Comparison of ENCODE assay signal across 14 cellular contexts in the genomic region with DNA sequence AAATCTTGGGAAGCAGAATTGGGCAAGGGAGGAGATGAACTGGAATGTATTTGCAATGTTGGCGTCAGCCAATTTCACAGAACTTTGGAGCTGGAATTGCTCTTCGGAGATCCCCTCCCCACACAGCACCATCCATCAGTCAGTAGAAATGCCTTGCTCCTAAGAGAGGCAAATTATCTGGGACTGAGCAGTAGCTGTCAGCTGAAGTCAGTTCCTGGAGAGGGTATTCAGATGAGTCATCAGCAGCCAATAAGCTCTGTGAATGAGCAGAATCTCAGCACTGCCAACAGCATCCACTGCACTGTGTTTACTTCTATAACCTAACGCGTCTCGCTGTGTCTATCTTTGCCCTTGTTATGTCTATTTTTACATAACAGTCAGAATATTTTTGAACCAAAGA.
DNase-seq lines count a peak whose midpoint lies in the region; ATAC-seq, FAIRE-seq and TF ChIP-seq lines count a peak whose summit lies in the region.
"Had no signal": no experiment of that assay in that cellular context is flagged by ENCODE, and none has a peak within 500 bp of the region (broad histone marks: within the 10 kb centered on the region; RNA-seq: fewer than 3 reads in every experiment).

No MANE protein-coding gene starts in this region.

- H3K4me3 Mint-ChIP-seq in activated CD4-positive, alpha-beta T cell treated with anti-CD3 and anti-CD28 coated beads for 36 hours, result no peak overlapping the region

- no peak for TF ChIP-seq CTCF in A673 (conservative IDR thresholded peaks at IDR 0.05; ENCODE audit: low read depth, low read length)

- DNase-seq in A673 (ENCODE audit: low spot score) (peak; percentile 67), HTR-8/SVneo (ENCODE audit: insufficient read length, low spot score) (peak; percentile 35), SW480 (ENCODE audit: low spot score) (peak; percentile 10), iris pigment epithelial cell (ENCODE audit: low read depth) (peak; percentile 18), T-helper 9 cell (no peak), cerebellar nuclear complex (lab: John Stamatoyannopoulos, UW) (no peak)
- no peak for DNase-seq in activated CD4-positive, CD25-positive, alpha-beta regulatory T cell (lab: John Stamatoyannopoulos, UW)
- DNase-seq in activated CD4-positive, alpha-beta T cell treated with anti-CD3 and anti-CD28 coated beads for 36 hours, result no peak
- DNase-seq: left ventricle myocardium superior, T1000 had no signal

- H3K27ac Mint-ChIP-seq in activated CD4-positive, alpha-beta T cell treated with anti-CD3 and anti-CD28 coated beads for 36 hours, result no peak overlapping the region
- H3K27ac Mint-ChIP-seq: progenitor cell of endocrine pancreas had no signal

- no peaks in the 10 kb centered on the region for H3K36me3 ChIP-seq in A673 (ENCODE audit: insufficient read depth, low read length, poor library complexity, severe bottlenecking)
- H3K36me3 ChIP-seq: breast epithelium, tibial nerve had no signal

- no peaks in the 10 kb centered on the region for H3K4me1 Mint-ChIP-seq in activated CD4-positive, alpha-beta T cell treated with anti-CD3 and anti-CD28 coated beads for 36 hours

- BruUV-seq in A673 (replicated peaks; lab: Mats Ljungman, UMichigan), result no TSS peak

- CTCF ChIA-PET in A673 (lab: Charles Lee), result no interaction called here
- CTCF ChIA-PET in activated CD4-positive, alpha-beta T cell treated with anti-CD3 and anti-CD28 coated beads for 36 hours (lab: Charles Lee), result interaction anchor here (0.6 kb wide), 1 partner anchor 16 kb away, joined by 4 read pairs; no protein-coding TSS in a partner anchor

- H3K9me3 Mint-ChIP-seq in activated CD4-positive, alpha-beta T cell treated with anti-CD3 and anti-CD28 coated beads for 36 hours (ENCODE audit: low read depth), result no peaks in the 10 kb centered on the region

- no peaks in the 10 kb centered on the region for H3K9me3 ChIP-seq in A673 (ENCODE audit: low read depth, low read length, poor library complexity, severe bottlenecking)
- H3K9me3 ChIP-seq: breast epithelium, tibial nerve had no signal

- H3K4me3 ChIP-seq in A673 (ENCODE audit: low read depth, low read length, poor library complexity, severe bottlenecking), result no peak overlapping the region
- H3K4me3 ChIP-seq: breast epithelium, tibial nerve had no signal

- no peak overlapping the region for H3K27ac ChIP-seq in A673 (ENCODE audit: low read depth, low read length, poor library complexity, severe bottlenecking)
- H3K27ac ChIP-seq: breast epithelium, tibial nerve had no signal

- intact Hi-C loops in A673 (cut with micrococcal nuclease; ENCODE audit: unreplicated experiment), result no loop called here
- intact Hi-C loops in activated CD4-positive, alpha-beta T cell treated with anti-CD3 and anti-CD28 coated beads for 36 hours (cut with DNase I, micrococcal nuclease), result no loop called here

- no peaks in the 10 kb centered on the region for H3K27me3 Mint-ChIP-seq in activated CD4-positive, alpha-beta T cell treated with anti-CD3 and anti-CD28 coated beads for 36 hours
- H3K27me3 Mint-ChIP-seq: progenitor cell of endocrine pancreas had no signal

- no peak for FAIRE-seq in HTR-8/SVneo (lab: Jason Lieb, UNC)

- H3K4me1 ChIP-seq in A673 (ENCODE audit: insufficient read depth, low read length, poor library complexity, severe bottlenecking), result no peaks in the 10 kb centered on the region
- H3K4me1 ChIP-seq: breast epithelium, tibial nerve had no signal

- no peaks in the 10 kb centered on the region for H3K36me3 Mint-ChIP-seq in activated CD4-positive, alpha-beta T cell treated with anti-CD3 and anti-CD28 coated beads for 36 hours (ENCODE audit: low read depth)

- ATAC-seq in activated CD4-positive, alpha-beta T cell treated with anti-CD3 and anti-CD28 coated beads for 36 hours, result no peak
- ATAC-seq: esophagus mucosa, left ventricle myocardium superior had no signal

- no peaks in the 10 kb centered on the region for H3K27me3 ChIP-seq in A673 (replicated peaks; ENCODE audit: insufficient read depth, low read depth, low read length, poor library complexity)
- H3K27me3 ChIP-seq: breast epithelium, tibial nerve had no signal

- POLR2A ChIA-PET in A673 (lab: Charles Lee; ENCODE audit: low non-redundant PET), result no interaction called here
- POLR2A ChIA-PET in activated CD4-positive, alpha-beta T cell treated with anti-CD3 and anti-CD28 coated beads for 36 hours (lab: Charles Lee), result no interaction called here

Comparison
In these comparisons a context has a peak if more than half of its experiments do, and no peak if none do; other contexts are left out.
1. DNase-seq: peak in A673 (single experiment), HTR-8/SVneo (single experiment), SW480 (single experiment) and iris pigment epithelial cell (single experiment); none in activated CD4-positive, CD25-positive, alpha-beta regulatory T cell (0 of 4), T-helper 9 cell (single experiment), cerebellar nuclear complex (0 of 2) and activated CD4-positive, alpha-beta T cell treated with anti-CD3 and anti-CD28 coated beads for 36 hours (single experiment).